In the genomic region with DNA sequence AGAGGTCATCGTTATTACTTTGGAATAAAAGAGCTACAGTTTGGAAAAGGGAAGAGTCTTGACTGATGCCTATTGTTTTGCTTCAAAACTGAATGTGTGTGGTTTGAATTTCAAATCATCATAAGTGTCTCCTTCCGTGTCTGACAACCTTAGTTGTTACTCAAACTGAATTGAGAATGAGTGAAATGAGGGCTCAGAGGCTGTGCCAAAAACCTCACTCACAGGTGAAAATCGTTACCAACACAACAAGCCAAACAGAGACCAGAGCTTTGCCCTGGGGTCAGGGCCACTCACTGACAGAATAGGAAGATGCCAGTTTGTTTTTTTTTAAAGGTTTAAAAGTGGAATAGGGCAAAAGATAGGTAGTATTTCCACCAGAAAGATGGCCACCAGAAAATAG, we compare ENCODE assay signal across 1 cellular context.
TF ChIP-seq lines count a peak whose summit lies in the region.

No MANE protein-coding gene starts in this region.

TF ChIP-seq in GM12878, 131 proteins besides CTCF, POLR2A, EP300 and RAD21:
- TF ChIP-seq, protein P1, sequence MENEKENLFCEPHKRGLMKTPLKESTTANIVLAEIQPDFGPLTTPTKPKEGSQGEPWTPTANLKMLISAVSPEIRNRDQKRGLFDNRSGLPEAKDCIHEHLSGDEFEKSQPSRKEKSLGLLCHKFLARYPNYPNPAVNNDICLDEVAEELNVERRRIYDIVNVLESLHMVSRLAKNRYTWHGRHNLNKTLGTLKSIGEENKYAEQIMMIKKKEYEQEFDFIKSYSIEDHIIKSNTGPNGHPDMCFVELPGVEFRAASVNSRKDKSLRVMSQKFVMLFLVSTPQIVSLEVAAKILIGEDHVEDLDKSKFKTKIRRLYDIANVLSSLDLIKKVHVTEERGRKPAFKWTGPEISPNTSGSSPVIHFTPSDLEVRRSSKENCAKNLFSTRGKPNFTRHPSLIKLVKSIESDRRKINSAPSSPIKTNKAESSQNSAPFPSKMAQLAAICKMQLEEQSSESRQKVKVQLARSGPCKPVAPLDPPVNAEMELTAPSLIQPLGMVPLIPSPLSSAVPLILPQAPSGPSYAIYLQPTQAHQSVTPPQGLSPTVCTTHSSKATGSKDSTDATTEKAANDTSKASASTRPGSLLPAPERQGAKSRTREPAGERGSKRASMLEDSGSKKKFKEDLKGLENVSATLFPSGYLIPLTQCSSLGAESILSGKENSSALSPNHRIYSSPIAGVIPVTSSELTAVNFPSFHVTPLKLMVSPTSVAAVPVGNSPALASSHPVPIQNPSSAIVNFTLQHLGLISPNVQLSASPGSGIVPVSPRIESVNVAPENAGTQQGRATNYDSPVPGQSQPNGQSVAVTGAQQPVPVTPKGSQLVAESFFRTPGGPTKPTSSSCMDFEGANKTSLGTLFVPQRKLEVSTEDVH (IDR thresholded peaks at IDR 0.05; ENCODE audit: low read depth, partially characterized antibody): no peak
- no peak for TF ChIP-seq HCFC1 (IDR thresholded peaks at IDR 0.05; ENCODE audit: low read length)
- TF ChIP-seq TARDBP (IDR thresholded peaks at IDR 0.05; ENCODE audit: borderline replicate concordance): no peak
- no peak for TF ChIP-seq POLR2AphosphoS5 (IDR thresholded peaks at IDR 0.05; ENCODE audit: low read length)
- no peak for TF ChIP-seq TCF3 (IDR thresholded peaks at IDR 0.05; ENCODE audit: borderline replicate concordance, insufficient read depth, low read depth, low read length)
- TF ChIP-seq NRF1 (conservative IDR thresholded peaks at IDR 0.05; ENCODE audit: low read depth, low read length): no peak
- no peak for TF ChIP-seq ZNF384 (IDR thresholded peaks at IDR 0.05; ENCODE audit: borderline replicate concordance, low read depth, low read length)
- no peak for TF ChIP-seq POLR2AphosphoS2 (IDR thresholded peaks at IDR 0.05; ENCODE audit: low read depth, low read length)
- no peak for TF ChIP-seq E2F4 (IDR thresholded peaks at IDR 0.05; ENCODE audit: low read depth, low read length)
- no peak for TF ChIP-seq SP1 (IDR thresholded peaks at IDR 0.05; ENCODE audit: low read depth, low read length)
- TF ChIP-seq, protein P2, sequence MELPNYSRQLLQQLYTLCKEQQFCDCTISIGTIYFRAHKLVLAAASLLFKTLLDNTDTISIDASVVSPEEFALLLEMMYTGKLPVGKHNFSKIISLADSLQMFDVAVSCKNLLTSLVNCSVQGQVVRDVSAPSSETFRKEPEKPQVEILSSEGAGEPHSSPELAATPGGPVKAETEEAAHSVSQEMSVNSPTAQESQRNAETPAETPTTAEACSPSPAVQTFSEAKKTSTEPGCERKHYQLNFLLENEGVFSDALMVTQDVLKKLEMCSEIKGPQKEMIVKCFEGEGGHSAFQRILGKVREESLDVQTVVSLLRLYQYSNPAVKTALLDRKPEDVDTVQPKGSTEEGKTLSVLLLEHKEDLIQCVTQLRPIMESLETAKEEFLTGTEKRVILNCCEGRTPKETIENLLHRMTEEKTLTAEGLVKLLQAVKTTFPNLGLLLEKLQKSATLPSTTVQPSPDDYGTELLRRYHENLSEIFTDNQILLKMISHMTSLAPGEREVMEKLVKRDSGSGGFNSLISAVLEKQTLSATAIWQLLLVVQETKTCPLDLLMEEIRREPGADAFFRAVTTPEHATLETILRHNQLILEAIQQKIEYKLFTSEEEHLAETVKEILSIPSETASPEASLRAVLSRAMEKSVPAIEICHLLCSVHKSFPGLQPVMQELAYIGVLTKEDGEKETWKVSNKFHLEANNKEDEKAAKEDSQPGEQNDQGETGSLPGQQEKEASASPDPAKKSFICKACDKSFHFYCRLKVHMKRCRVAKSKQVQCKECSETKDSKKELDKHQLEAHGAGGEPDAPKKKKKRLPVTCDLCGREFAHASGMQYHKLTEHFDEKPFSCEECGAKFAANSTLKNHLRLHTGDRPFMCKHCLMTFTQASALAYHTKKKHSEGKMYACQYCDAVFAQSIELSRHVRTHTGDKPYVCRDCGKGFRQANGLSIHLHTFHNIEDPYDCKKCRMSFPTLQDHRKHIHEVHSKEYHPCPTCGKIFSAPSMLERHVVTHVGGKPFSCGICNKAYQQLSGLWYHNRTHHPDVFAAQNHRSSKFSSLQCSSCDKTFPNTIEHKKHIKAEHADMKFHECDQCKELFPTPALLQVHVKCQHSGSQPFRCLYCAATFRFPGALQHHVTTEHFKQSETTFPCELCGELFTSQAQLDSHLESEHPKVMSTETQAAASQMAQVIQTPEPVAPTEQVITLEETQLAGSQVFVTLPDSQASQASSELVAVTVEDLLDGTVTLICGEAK (IDR thresholded peaks at IDR 0.05; ENCODE audit: borderline replicate concordance): no peak
- no peak for TF ChIP-seq RFX5 (IDR thresholded peaks at IDR 0.05; ENCODE audit: low read depth, low read length)
- TF ChIP-seq ZNF24 (IDR thresholded peaks at IDR 0.05): no peak
- no peak for TF ChIP-seq CEBPB (IDR thresholded peaks at IDR 0.05; ENCODE audit: borderline replicate concordance in 1 of 2, low read depth in 2 of 2, low read length in 2 of 2)
- no peak for TF ChIP-seq ATF3 (IDR thresholded peaks at IDR 0.05; ENCODE audit: borderline replicate concordance, extremely low read depth, low read depth, low read length)
- TF ChIP-seq ELK1 (IDR thresholded peaks at IDR 0.05; ENCODE audit: low read depth, low read length): no peak
- no peak for TF ChIP-seq SREBF2 (IDR thresholded peaks at IDR 0.05; ENCODE audit: low read length)
- TF ChIP-seq LARP7 (IDR thresholded peaks at IDR 0.05): no peak
- no peak for TF ChIP-seq SPI1 (IDR thresholded peaks at IDR 0.05; ENCODE audit: borderline replicate concordance, insufficient read depth, low read depth, low read length)
- no peak for TF ChIP-seq YY1 (IDR thresholded peaks at IDR 0.05; ENCODE audit: low read depth, low read length)
